In the genomic region with DNA sequence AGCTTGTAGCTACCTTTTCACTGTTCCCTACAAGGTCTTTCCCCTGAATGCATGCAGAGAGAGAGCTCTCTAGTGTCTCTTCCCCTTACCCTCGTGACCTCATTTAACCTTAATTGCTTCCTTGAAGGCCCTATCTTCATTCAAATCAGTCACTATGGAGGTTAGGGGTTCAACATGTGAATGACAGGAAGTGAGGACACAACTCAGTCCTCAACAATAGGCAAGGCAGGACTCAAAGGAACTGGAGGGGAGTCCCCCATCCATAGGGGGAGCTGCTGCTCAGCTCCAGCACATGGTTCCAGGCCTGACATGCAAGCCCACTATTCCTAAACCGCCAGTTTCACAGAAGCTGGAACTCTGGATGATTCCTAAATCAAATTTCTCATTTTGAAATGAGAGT, we compare ENCODE assay signal across 8 cellular contexts.
DNase-seq lines count a peak whose midpoint lies in the region.

No MANE protein-coding gene starts in this region.

- H3K9me3 ChIP-seq in HAP-1, result no peaks in the 10 kb centered on the region

- H3K4me1 ChIP-seq in HAP-1, result 0 out of 2 replicates have a peak, but pooled peaks cover 3% of the 10 kb centered on the region

- no peaks in the 10 kb centered on the region for H3K36me3 ChIP-seq in HAP-1 (replicated peaks)

- DNase-seq in NCI-H1436 (lab: John Stamatoyannopoulos, UW) (peak; percentile 6), NCI-H1436 treated with DMSO at 0.1 percent for 48 hours (lab: John Stamatoyannopoulos, UW) (no peak), HAP-1 (ENCODE audit: low spot score in 2 of 2) (peak; percentile 22 to 55), RPMI8226 (peak; percentile 32), iPS DF 4.7 (ENCODE audit: extremely low read depth, low spot score) (peak; percentile 76), head of caudate nucleus (no peak), NCI-H187 (lab: John Stamatoyannopoulos, UW) (no peak)
- no peak for DNase-seq in stimulated activated naive CD4-positive, alpha-beta T cell (lab: John Stamatoyannopoulos, UW)

- H3K4me3 ChIP-seq in HAP-1, result no peak overlapping the region

- H3K27me3 ChIP-seq in HAP-1 (ENCODE audit: low read depth), result 0 out of 2 replicates have a peak, but pooled peaks cover 3% of the 10 kb centered on the region

- in situ Hi-C loops in HAP-1 (cut with MboI; ENCODE audit: low sequenced_read_pairs), result loop anchor here (5.0 to 25.0 kb wide), 2 partner anchors 320 to 530 kb away; no protein-coding TSS in a partner anchor

- intact Hi-C loops in head of caudate nucleus (cut with DNase I), result loop anchor here (5.0 to 10.0 kb wide), 2 partner anchors 167 to 315 kb away; a partner anchor contains a TSS

Comparison
In these comparisons a context has a peak if more than half of its experiments do, and no peak if none do; other contexts are left out.
1. DNase-seq: peak in NCI-H1436 (single experiment), HAP-1 (2 of 2), RPMI8226 (single experiment) and iPS DF 4.7 (single experiment); none in NCI-H1436 treated with DMSO at 0.1 percent for 48 hours (single experiment), stimulated activated naive CD4-positive, alpha-beta T cell (0 of 6), head of caudate nucleus (0 of 42) and NCI-H187 (0 of 2).